1 cellular context compared by ENCODE assay signal in the genomic region with DNA sequence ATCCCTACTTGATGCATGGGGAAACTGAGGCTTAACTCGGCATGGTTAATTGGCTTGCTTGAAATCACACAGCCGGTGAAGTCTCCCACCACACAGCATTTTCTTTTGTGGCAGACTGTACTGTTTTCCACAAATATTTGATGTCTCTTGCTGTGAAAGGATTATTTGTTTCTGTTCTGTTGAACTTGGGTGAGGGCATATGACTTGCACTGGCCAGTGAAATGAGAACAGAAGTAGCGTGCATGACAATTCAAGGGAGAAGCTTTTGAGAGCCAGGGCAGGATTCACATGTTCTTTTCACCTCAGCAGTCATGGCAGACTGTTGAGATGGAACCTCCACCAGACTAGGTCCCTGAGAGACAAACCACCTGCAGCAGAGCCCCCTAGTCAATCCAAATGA.
TF ChIP-seq lines count a peak whose summit lies in the region.

No MANE protein-coding gene starts in this region.

TF ChIP-seq in HepG2, 621 proteins besides CTCF, POLR2A, EP300 and RAD21:
- TF ChIP-seq TEAD3 (CRISPR knock-in tag; optimal IDR thresholded peaks at IDR 0.05; ENCODE audit: borderline replicate concordance) (peak; percentile 28), EZH2 (conservative IDR thresholded peaks at IDR 0.05; ENCODE audit: low read depth, low read length) (no peak)
